11 cellular contexts compared by ENCODE assay signal in the genomic region with DNA sequence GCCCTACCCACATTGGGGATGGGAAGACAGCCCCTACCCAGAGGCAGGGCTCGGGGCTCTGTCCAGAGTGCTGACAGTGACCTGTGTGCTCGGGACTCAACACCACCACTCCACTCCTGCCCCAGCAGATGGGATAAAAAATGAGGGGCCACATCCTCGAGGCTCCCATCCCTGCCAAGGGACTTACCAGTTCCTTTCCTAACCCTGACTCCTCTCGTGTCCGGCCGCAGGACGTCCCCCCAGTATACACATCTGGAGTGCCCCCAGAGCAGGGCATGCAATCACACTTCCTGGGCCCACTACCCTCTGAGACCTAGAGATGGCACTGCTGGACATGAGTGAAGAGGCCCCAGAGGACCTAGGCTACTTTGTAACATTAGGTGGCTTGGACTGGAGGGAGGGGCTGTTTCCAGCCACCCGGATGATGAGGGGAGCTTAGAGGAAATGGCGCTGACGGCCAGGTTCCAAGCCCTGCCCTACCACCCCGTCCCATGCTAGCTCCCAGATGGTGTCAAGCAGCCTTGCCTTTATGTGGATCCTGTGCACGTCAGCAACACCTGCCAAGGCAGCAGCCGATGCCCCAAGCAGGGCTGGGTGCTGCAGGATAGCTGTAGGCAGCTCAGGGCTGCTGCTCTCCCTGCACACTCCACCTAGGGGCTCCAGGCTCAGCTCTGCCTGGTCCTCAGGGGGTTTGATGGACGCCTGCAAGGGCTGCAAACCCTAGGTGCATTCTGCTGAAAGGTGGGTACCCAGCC.
DNase-seq lines count a peak whose midpoint lies in the region; ATAC-seq and TF ChIP-seq lines count a peak whose summit lies in the region.
"Had no signal": no experiment of that assay in that cellular context is flagged by ENCODE, and none has a peak within 500 bp of the region (broad histone marks: within the 10 kb centered on the region; RNA-seq: fewer than 3 reads in every experiment).

No MANE protein-coding gene starts in this region.

- ATAC-seq in WTC11 (peak; percentile 74), GM21786 (IDR thresholded peaks at IDR 0.05; ENCODE audit: unreplicated experiment) (no peak)

- POLR2A ChIA-PET in WTC11 (lab: Charles Lee): no interaction called here
- POLR2A ChIA-PET in activated CD4-positive, alpha-beta memory T cell treated with anti-CD3 and anti-CD28 coated beads for 36 hours (lab: Charles Lee): no interaction called here

- TF ChIP-seq CTCF in WTC11 (IDR thresholded peaks at IDR 0.05): no peak

- intact Hi-C loops in activated CD4-positive, alpha-beta memory T cell treated with anti-CD3 and anti-CD28 coated beads for 36 hours (cut with micrococcal nuclease): no loop called here

- H3K36me3 Mint-ChIP-seq in WTC11: peaks cover 2% of the 10 kb centered on the region; the same call in 1 of the 2 replicates
- H3K36me3 Mint-ChIP-seq in activated CD4-positive, alpha-beta memory T cell treated with anti-CD3 and anti-CD28 coated beads for 36 hours: peaks cover 3% of the 10 kb centered on the region

- no peak overlapping the region for H3K4me3 Mint-ChIP-seq in WTC11
- no peak overlapping the region for H3K4me3 Mint-ChIP-seq in activated CD4-positive, alpha-beta memory T cell treated with anti-CD3 and anti-CD28 coated beads for 36 hours

- no peaks in the 10 kb centered on the region for H3K9me3 Mint-ChIP-seq in WTC11
- no peaks in the 10 kb centered on the region for H3K9me3 Mint-ChIP-seq in activated CD4-positive, alpha-beta memory T cell treated with anti-CD3 and anti-CD28 coated beads for 36 hours

- H3K4me1 Mint-ChIP-seq in WTC11: no peaks in the 10 kb centered on the region; the same call in 1 of the 2 replicates
- no peaks in the 10 kb centered on the region for H3K4me1 Mint-ChIP-seq in activated CD4-positive, alpha-beta memory T cell treated with anti-CD3 and anti-CD28 coated beads for 36 hours (ENCODE audit: low read depth)

- CTCF ChIA-PET in WTC11 (lab: Charles Lee): interaction anchor here (0.6 to 2.0 kb wide), 8 partner anchors 8 to 144 kb away, joined by 3 to 9 read pairs (median 3); partner anchors contain the start of genes ESS2 and SLC25A1
- CTCF ChIA-PET in activated CD4-positive, alpha-beta memory T cell treated with anti-CD3 and anti-CD28 coated beads for 36 hours (lab: Charles Lee): no interaction called here

- H3K27me3 Mint-ChIP-seq in WTC11 (ENCODE audit: low read depth): peaks cover 19% of the 10 kb centered on the region
- H3K27me3 Mint-ChIP-seq in activated CD4-positive, alpha-beta memory T cell treated with anti-CD3 and anti-CD28 coated beads for 36 hours: peaks cover 3% of the 10 kb centered on the region

- DNase-seq in DMS 273 treated with DMSO at 0.1 percent for 48 hours (lab: John Stamatoyannopoulos, UW) (peak; percentile 7), M059J (ENCODE audit: low read depth) (peak; percentile 24), WTC11 (ENCODE audit: low spot score) (peak; percentile 72), medulla oblongata (ENCODE audit: extremely low spot score) (peak; percentile 7), GOT3 (lab: John Stamatoyannopoulos, UW) (no peak), T-helper 1 cell (no peak)
- DNase-seq in activated CD4-positive, alpha-beta memory T cell treated with anti-CD3 and anti-CD28 coated beads for 36 hours: no peak
- DNase-seq: NCI-H1092; stimulated activated naive CD4-positive, alpha-beta T cell treated with Interleukin-2 at 50 U/mL for 16 hours; T1000 had no signal

- H3K27ac Mint-ChIP-seq in WTC11: no peak overlapping the region
- no peak overlapping the region for H3K27ac Mint-ChIP-seq in activated CD4-positive, alpha-beta memory T cell treated with anti-CD3 and anti-CD28 coated beads for 36 hours

TF ChIP-seq in WTC11, 78 proteins besides CTCF, POLR2A, EP300 and RAD21:
- TF ChIP-seq ETV6 (CRISPR knock-in tag; IDR thresholded peaks at IDR 0.05): peak; percentile 54; the same call in 1 of the 2 replicates
- no peak for TF ChIP-seq ZNF416 (CRISPR knock-in tag; IDR thresholded peaks at IDR 0.05)
- no peak for TF ChIP-seq CBFB (CRISPR knock-in tag; IDR thresholded peaks at IDR 0.05; ENCODE audit: low read depth)
- TF ChIP-seq IRF2 (CRISPR knock-in tag; IDR thresholded peaks at IDR 0.05; ENCODE audit: borderline replicate concordance, low read depth): no peak
- no peak for TF ChIP-seq CREB1 (CRISPR knock-in tag; IDR thresholded peaks at IDR 0.05)
- peak; percentile 75; the same call in 1 of the 2 replicates for TF ChIP-seq JUN (CRISPR knock-in tag; IDR thresholded peaks at IDR 0.05)
- no peak for TF ChIP-seq SOX15 (CRISPR knock-in tag; IDR thresholded peaks at IDR 0.05)
- TF ChIP-seq, protein P1, sequence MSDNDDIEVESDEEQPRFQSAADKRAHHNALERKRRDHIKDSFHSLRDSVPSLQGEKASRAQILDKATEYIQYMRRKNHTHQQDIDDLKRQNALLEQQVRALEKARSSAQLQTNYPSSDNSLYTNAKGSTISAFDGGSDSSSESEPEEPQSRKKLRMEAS (CRISPR knock-in tag; IDR thresholded peaks at IDR 0.05): 0 out of 2 replicates have a peak, but pooled peaks have one; percentile 51
- TF ChIP-seq KAT7 (CRISPR knock-in tag; IDR thresholded peaks at IDR 0.05; ENCODE audit: borderline replicate concordance): 0 out of 2 replicates have a peak, but pooled peaks have one; percentile 41
- TF ChIP-seq SMAD4 (CRISPR knock-in tag; IDR thresholded peaks at IDR 0.05): peak; percentile 71; the same call in 1 of the 2 replicates
- TF ChIP-seq FOXK1 (CRISPR knock-in tag; IDR thresholded peaks at IDR 0.05): peak; percentile 43; the same call in 1 of the 2 replicates
- TF ChIP-seq FOXP1 (CRISPR knock-in tag; IDR thresholded peaks at IDR 0.05; ENCODE audit: borderline replicate concordance): peak; percentile 51; the same call in 1 of the 2 replicates
- TF ChIP-seq ZNF219 (CRISPR knock-in tag; IDR thresholded peaks at IDR 0.05; ENCODE audit: borderline replicate concordance): peak; percentile 65; the same call in 1 of the 2 replicates
- TF ChIP-seq USF1 (CRISPR knock-in tag; IDR thresholded peaks at IDR 0.05): peak; percentile 41; the same call in 1 of the 2 replicates
- TF ChIP-seq, protein P2, sequence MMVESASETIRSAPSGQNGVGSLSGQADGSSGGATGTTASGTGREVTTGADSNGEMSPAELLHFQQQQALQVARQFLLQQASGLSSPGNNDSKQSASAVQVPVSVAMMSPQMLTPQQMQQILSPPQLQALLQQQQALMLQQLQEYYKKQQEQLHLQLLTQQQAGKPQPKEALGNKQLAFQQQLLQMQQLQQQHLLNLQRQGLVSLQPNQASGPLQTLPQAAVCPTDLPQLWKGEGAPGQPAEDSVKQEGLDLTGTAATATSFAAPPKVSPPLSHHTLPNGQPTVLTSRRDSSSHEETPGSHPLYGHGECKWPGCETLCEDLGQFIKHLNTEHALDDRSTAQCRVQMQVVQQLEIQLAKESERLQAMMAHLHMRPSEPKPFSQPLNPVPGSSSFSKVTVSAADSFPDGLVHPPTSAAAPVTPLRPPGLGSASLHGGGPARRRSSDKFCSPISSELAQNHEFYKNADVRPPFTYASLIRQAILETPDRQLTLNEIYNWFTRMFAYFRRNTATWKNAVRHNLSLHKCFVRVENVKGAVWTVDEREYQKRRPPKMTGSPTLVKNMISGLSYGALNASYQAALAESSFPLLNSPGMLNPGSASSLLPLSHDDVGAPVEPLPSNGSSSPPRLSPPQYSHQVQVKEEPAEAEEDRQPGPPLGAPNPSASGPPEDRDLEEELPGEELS (CRISPR knock-in tag; IDR thresholded peaks at IDR 0.05): 0 out of 2 replicates have a peak, but pooled peaks have one; percentile 58
- TF ChIP-seq, protein P3, sequence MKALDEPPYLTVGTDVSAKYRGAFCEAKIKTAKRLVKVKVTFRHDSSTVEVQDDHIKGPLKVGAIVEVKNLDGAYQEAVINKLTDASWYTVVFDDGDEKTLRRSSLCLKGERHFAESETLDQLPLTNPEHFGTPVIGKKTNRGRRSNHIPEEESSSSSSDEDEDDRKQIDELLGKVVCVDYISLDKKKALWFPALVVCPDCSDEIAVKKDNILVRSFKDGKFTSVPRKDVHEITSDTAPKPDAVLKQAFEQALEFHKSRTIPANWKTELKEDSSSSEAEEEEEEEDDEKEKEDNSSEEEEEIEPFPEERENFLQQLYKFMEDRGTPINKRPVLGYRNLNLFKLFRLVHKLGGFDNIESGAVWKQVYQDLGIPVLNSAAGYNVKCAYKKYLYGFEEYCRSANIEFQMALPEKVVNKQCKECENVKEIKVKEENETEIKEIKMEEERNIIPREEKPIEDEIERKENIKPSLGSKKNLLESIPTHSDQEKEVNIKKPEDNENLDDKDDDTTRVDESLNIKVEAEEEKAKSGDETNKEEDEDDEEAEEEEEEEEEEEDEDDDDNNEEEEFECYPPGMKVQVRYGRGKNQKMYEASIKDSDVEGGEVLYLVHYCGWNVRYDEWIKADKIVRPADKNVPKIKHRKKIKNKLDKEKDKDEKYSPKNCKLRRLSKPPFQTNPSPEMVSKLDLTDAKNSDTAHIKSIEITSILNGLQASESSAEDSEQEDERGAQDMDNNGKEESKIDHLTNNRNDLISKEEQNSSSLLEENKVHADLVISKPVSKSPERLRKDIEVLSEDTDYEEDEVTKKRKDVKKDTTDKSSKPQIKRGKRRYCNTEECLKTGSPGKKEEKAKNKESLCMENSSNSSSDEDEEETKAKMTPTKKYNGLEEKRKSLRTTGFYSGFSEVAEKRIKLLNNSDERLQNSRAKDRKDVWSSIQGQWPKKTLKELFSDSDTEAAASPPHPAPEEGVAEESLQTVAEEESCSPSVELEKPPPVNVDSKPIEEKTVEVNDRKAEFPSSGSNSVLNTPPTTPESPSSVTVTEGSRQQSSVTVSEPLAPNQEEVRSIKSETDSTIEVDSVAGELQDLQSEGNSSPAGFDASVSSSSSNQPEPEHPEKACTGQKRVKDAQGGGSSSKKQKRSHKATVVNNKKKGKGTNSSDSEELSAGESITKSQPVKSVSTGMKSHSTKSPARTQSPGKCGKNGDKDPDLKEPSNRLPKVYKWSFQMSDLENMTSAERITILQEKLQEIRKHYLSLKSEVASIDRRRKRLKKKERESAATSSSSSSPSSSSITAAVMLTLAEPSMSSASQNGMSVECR (CRISPR knock-in tag; IDR thresholded peaks at IDR 0.05; ENCODE audit: borderline replicate concordance): 0 out of 2 replicates have a peak, but pooled peaks have one; percentile 66

Comparison
In these comparisons a context has a peak if more than half of its experiments do, and no peak if none do; other contexts are left out.
1. DNase-seq: peak in DMS 273 treated with DMSO at 0.1 percent for 48 hours (single experiment), M059J (single experiment), WTC11 (single experiment) and medulla oblongata (single experiment); none in GOT3 (single experiment), activated CD4-positive, alpha-beta memory T cell treated with anti-CD3 and anti-CD28 coated beads for 36 hours (single experiment) and T-helper 1 cell (0 of 5).